ENCODE assay signal across 12 cellular contexts in genomic region chr14:77536951-77537350, GRCh38. TPM values are rescaled to one million over a fixed set of nuclear protein-coding genes. Genes with fewer than 3 reads are reported as not detected.
DNase-seq lines count a peak whose midpoint lies in the region; ATAC-seq, FAIRE-seq and TF ChIP-seq lines count a peak whose summit lies in the region.
"Not testable (repeated sequence)": the region's sequence is repeated elsewhere in the genome, so short reads cannot be mapped to it uniquely, and the experiment has no call there.
"Had no signal": no experiment of that assay in that cellular context is flagged by ENCODE, and none has a peak within 500 bp of the region (broad histone marks: within the 10 kb centered on the region; RNA-seq: fewer than 3 reads in every experiment).

No MANE protein-coding gene starts in this region.

- POLR2A ChIA-PET in K562 (lab: Yijun Ruan, JAX): not testable (repeated sequence)

- not testable (repeated sequence) for H2AFZ ChIP-seq in K562 (ENCODE audit: low read depth, low read length)

- intact Hi-C loops in CD14-positive monocyte (cut with micrococcal nuclease); spleen (cut with DNase I; ENCODE audit: low total_unique reads): not testable (repeated sequence)
- intact Hi-C loops in K562 (cut with micrococcal nuclease): loop anchor here (10.0 kb wide), 1 partner anchor 212 kb away; the partner anchor contains the start of genes GSTZ1 and POMT2

- H3K36me3 ChIP-seq in K562 (ENCODE audit: control insufficient read depth, insufficient read depth, low read length) (peaks cover 11% of the 10 kb centered on the region; the same call in 1 of the 3 replicates), spleen (peaks cover 0 to 76% (median 8%) of the 10 kb centered on the region in 6 donors)

- H3K9me3 ChIP-seq in K562 (replicated peaks; ENCODE audit: control insufficient read depth, insufficient read depth, low read depth, low read length); spleen: not testable (repeated sequence)

- CTCF ChIA-PET in K562 (lab: Yijun Ruan, JAX; ENCODE audit: low intra/inter-chr PET ratio): not testable (repeated sequence)

- not testable (repeated sequence) for ATAC-seq in K562

- TF ChIP-seq RAD21 in K562 (CRISPR knock-in tag; conservative IDR thresholded peaks at IDR 0.05 in 1 of 2, IDR thresholded peaks at IDR 0.05 in 1 of 2): not testable (repeated sequence)

- not testable (repeated sequence) for H3K9me3 Mint-ChIP-seq in CD14-positive monocyte; endothelial cell (ENCODE audit: unreplicated experiment); mesothelial cell of epicardium; nephron progenitor cell

- peaks cover 27% of the 10 kb centered on the region for H3K4me1 Mint-ChIP-seq in CD14-positive monocyte
- H3K4me1 Mint-ChIP-seq in endothelial cell (ENCODE audit: unreplicated experiment): peaks cover 18% of the 10 kb centered on the region
- peaks cover 12% of the 10 kb centered on the region for H3K4me1 Mint-ChIP-seq in mesothelial cell of epicardium
- peaks cover 13% of the 10 kb centered on the region for H3K4me1 Mint-ChIP-seq in nephron progenitor cell

- H3K36me3 Mint-ChIP-seq in CD14-positive monocyte (peaks cover 35 to 57% of the 10 kb centered on the region in 2 donors), endothelial cell (ENCODE audit: low read depth, unreplicated experiment) (peaks cover 12% of the 10 kb centered on the region), mesothelial cell of epicardium (peaks cover 13% of the 10 kb centered on the region), nephron progenitor cell (ENCODE audit: low read depth) (peaks cover 34% of the 10 kb centered on the region)

- H3K4me3 ChIP-seq in K562, spleen: not testable (repeated sequence)

- not testable (repeated sequence) for H3K9ac ChIP-seq in K562 (ENCODE audit: insufficient read depth in 1 of 2, low read depth in 2 of 2, low read length in 2 of 2)

- H3K27me3 Mint-ChIP-seq in CD14-positive monocyte (ENCODE audit: low read depth in 3 of 3); endothelial cell (ENCODE audit: unreplicated experiment); mesothelial cell of epicardium (ENCODE audit: low read depth); nephron progenitor cell (ENCODE audit: low read depth, poor library complexity): not testable (repeated sequence)

- not testable (repeated sequence) for TF ChIP-seq POLR2A in K562 (conservative IDR thresholded peaks at IDR 0.05); spleen (IDR thresholded peaks at IDR 0.05)

- BruUV-seq in K562 (replicated peaks; lab: Mats Ljungman, UMichigan): not testable (repeated sequence)

- not testable (repeated sequence) for H3K9me1 ChIP-seq in K562 (ENCODE audit: control insufficient read depth, insufficient read depth, low read length)

- H3K79me2 ChIP-seq in K562 (ENCODE audit: control insufficient read depth, insufficient read depth, low read length): not testable (repeated sequence)

- 50% methylated on average over 4 of the region's 5 CpGs for WGBS in K562 (ENCODE audit: insufficient coverage, low coverage, missing lambda C conversion rate)
- 78 to 93% (median 88%) methylated on average over 5 of the region's 5 CpGs for WGBS in spleen, 5 donors

- in situ Hi-C loops in K562 (cut with MboI): not testable (repeated sequence)

- H3K27ac Mint-ChIP-seq in CD14-positive monocyte (peak overlapping the region in 4 of 7 donors; percentile 29 to 63 (median 50)), endothelial cell (ENCODE audit: unreplicated experiment) (peak overlapping the region; percentile 40), mesothelial cell of epicardium (peak overlapping the region; percentile 30), nephron progenitor cell (peak overlapping the region; percentile 13)

- H3K27ac ChIP-seq in VCaP (peak overlapping the region; percentile 32; the same call in 1 of the 2 replicates), K562 (ENCODE audit: extremely low read depth, low read depth, low read length) (peak overlapping the region; percentile 38; the same call in 1 of the 3 replicates), spleen (peak overlapping the region in 6 of 8 donors; percentile 31 to 86 (median 61))

- H3K27me3 ChIP-seq in K562 (ENCODE audit: control insufficient read depth in 2 of 2, insufficient read depth in 2 of 2, low read length in 2 of 2); spleen (replicated peaks in 1 of 7): not testable (repeated sequence)

- FAIRE-seq in K562 (lab: Jason Lieb, UNC): not testable (repeated sequence)

- TF ChIP-seq CTCF in CD14-positive monocyte (IDR thresholded peaks at IDR 0.05); VCaP (conservative IDR thresholded peaks at IDR 0.05); K562 (IDR thresholded peaks at IDR 0.05 in 2 of 3, conservative IDR thresholded peaks at IDR 0.05 in 1 of 3; ENCODE audit: insufficient read depth in 2 of 3, low read depth in 1 of 3, low read length in 3 of 3); endothelial cell (IDR thresholded peaks at IDR 0.05; ENCODE audit: unreplicated experiment); mesothelial cell of epicardium (IDR thresholded peaks at IDR 0.05; ENCODE audit: unreplicated experiment); nephron progenitor cell (IDR thresholded peaks at IDR 0.05); spleen (IDR thresholded peaks at IDR 0.05 in 8 of 11, conservative IDR thresholded peaks at IDR 0.05 in 3 of 11): not testable (repeated sequence)

- not testable (repeated sequence) for DNase-seq in CD14-positive monocyte (ENCODE audit: low spot score); endothelial cell (ENCODE audit: low spot score); mesothelial cell of epicardium (ENCODE audit: low spot score in 2 of 2, unreplicated experiment in 2 of 2); nephron progenitor cell; spleen
- peak; percentile 9 for DNase-seq in NCI-H2171 treated with DMSO at 0.1 percent for 48 hours (lab: John Stamatoyannopoulos, UW)
- peak in 1 of 4 experiments; percentile 11 for DNase-seq in K562 (ENCODE audit: extremely low read depth in 1 of 4, low spot score in 3 of 4)

- H4K20me1 ChIP-seq in K562 (replicated peaks; ENCODE audit: control insufficient read depth, insufficient read depth, low read length): not testable (repeated sequence)

- H3K4me2 ChIP-seq in K562 (ENCODE audit: insufficient read depth, low read length): not testable (repeated sequence)

- not testable (repeated sequence) for H3K4me3 Mint-ChIP-seq in CD14-positive monocyte; endothelial cell (ENCODE audit: unreplicated experiment); mesothelial cell of epicardium; nephron progenitor cell

- TF ChIP-seq EP300 in K562 (IDR thresholded peaks at IDR 0.05; ENCODE audit: low read length): not testable (repeated sequence)

- not testable (repeated sequence) for H3K4me1 ChIP-seq in K562 (replicated peaks in 1 of 2; ENCODE audit: control insufficient read depth in 2 of 2, insufficient read depth in 2 of 2, low read length in 2 of 2)
- H3K4me1 ChIP-seq in spleen: peaks cover 0 to 49% (median 20%) of the 10 kb centered on the region in 6 donors

RNA-seq across cellular contexts. Expression of gene ISM2, which starts 38.3 kb away (rescaled TPM):
- polyA plus RNA-seq in CD14-positive monocyte (not detected), K562 (2011; rRNA removed) (0.04 and 0.08 TPM in 2 replicates), K562 (2014; fragmentation: Illumina TruSeq; extraction: Trizol) (not detected in 2 replicates), K562 (2014; fragmentation: Nextera tagmentation; extraction: Ambion mirVana) (not detected), K562 (2014; rRNA removed) (not detected in 2 replicates), spleen (not detected)
- total RNA-seq in K562 (2011; cell fraction: chromatin; rRNA removed; ENCODE audit: low replicate concordance): 0.49 TPM in 1 of 2 replicates, not detected in the other
- total RNA-seq in K562 (2011; cell fraction: nucleolus; rRNA removed): 0.17 and 0.66 TPM in 2 replicates
- 0.29 and 0.84 TPM in 2 replicates for total RNA-seq in K562 (2011; cell fraction: nucleoplasm; rRNA removed)
- total RNA-seq in K562 (2014; rRNA removed) (0.24 TPM in 1 of 2 replicates, not detected in the other), K562 (2014; rRNA removed; fragmentation: Illumina TruSeq; extraction: Trizol) (not detected in 2 replicates), K562 (2015; rRNA removed; fragmentation: Illumina TruSeq; extraction: Trizol) (not detected in 2 replicates), K562 (2021) (0.11 TPM in 1 of 2 replicates, not detected in the other), endothelial cell (ENCODE audit: unreplicated experiment) (0.21 TPM), mesothelial cell of epicardium (0.18 to 0.25 TPM (median 0.24 TPM) in 3 replicates), spleen (under 1 TPM in 5 of 7 donors, not detected in 2; 0.13 to 0.56 (median 0.43) TPM)
- polyA plus RNA-seq in K562 (2011; cell fraction: cytosol; rRNA removed): not detected in 2 replicates
- 0.18 and 0.35 TPM in 2 replicates for polyA plus RNA-seq in K562 (2011; cell fraction: nucleus; rRNA removed)
- polyA plus RNA-seq in K562 (2012): not detected in 2 replicates
- polyA minus RNA-seq in K562 (2011; rRNA and poly(A)+ RNA removed): not detected in 2 replicates
- not detected in 2 replicates for polyA minus RNA-seq in K562 (2011; cell fraction: cytosol; rRNA and poly(A)+ RNA removed)
- polyA minus RNA-seq in K562 (2011; cell fraction: nucleus; rRNA and poly(A)+ RNA removed): 0.33 and 0.40 TPM in 2 replicates
- total RNA-seq: Calu3; CD4-positive, alpha-beta T cell; CD8-positive, alpha-beta T cell had no signal
- polyA plus RNA-seq: AG04450 had no signal
